25 cellular contexts compared by ENCODE assay signal in the genomic region with DNA sequence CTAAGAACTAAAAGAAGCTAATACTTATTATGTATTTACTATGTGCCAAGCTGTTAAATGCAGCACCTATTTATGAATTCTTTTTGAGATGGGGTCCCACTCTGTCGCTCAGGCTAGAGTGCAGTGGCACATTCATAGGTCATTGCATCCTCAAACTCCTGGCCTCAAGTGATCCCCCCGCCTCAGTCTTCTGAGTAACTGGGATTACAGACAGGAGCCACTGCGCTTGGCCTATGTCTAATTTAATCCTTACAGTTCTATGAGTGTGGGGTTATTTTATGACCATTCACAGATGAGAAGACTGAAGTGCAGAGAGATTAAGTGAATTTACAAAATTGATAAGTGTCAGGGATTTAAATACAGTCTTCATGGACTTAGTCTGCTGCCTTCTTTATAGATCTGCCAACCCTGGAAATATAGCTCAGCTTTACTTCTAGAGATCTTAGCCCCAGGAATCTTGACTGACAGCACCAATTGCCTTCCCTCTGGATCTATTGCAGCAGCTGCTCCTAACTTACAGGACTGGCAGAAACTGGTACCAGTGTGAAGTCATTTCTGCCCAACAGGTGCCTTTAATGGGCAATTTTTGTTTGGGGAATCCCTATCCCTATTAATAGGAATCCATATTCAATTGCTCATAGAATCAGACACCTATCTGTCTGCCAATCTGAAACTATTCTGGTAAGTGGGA. TPM values are rescaled to one million over a fixed set of nuclear protein-coding genes. Genes with fewer than 3 reads are reported as not detected.
"Had no signal": no experiment of that assay in that cellular context is flagged by ENCODE, and none has a peak within 500 bp of the region (broad histone marks: within the 10 kb centered on the region; RNA-seq: fewer than 3 reads in every experiment).

No MANE protein-coding gene starts in this region.

- H3K4me3 ChIP-seq: esophagus squamous epithelium, heart left ventricle, lung, tibial artery, upper lobe of right lung, vagina had no signal

- H3K36me3 ChIP-seq: esophagus squamous epithelium, heart left ventricle, neutrophil, tibial artery, upper lobe of right lung, vagina had no signal

- H3K27me3 ChIP-seq: esophagus squamous epithelium, heart left ventricle, neutrophil, tibial artery, upper lobe of right lung, vagina had no signal

- H3K27ac ChIP-seq: esophagus squamous epithelium, neutrophil, tibial artery, upper lobe of right lung, vagina had no signal

- H3K4me1 ChIP-seq: upper lobe of right lung, vagina had no signal

- ATAC-seq: heart left ventricle; left colon; naive thymus-derived CD4-positive, alpha-beta T cell; sciatic nerve; stimulated activated effector memory CD8-positive, alpha-beta T cell treated with anti-CD3 and anti-CD28 coated beads, Interleukin-12 subunit alpha, Interleukin-12 subunit beta, amount 100 ng/mL, for 72 hours; stimulated activated naive CD8-positive, alpha-beta T cell treated with anti-CD3 and anti-CD28 coated beads, Interleukin-15, Interleukin-2, amounts not matched to agents 100 U/mL and 50 U/mL, for 24 hours; upper lobe of right lung had no signal

- H3K9me3 ChIP-seq: esophagus squamous epithelium, heart left ventricle, neutrophil, tibial artery, upper lobe of right lung, vagina had no signal

- DNase-seq: esophagus squamous epithelium; foreskin fibroblast; heart left ventricle; hippocampal formation; left colon; left ventricle myocardium superior; mesenchymal stem cell; midbrain; naive thymus-derived CD4-positive, alpha-beta T cell; stimulated activated CD4-positive, alpha-beta T cell treated with anti-CD3 and anti-CD28 coated beads, Interleukin-4, amount 100 ng/mL, for 1 hour; stimulated activated CD8-positive, alpha-beta memory T cell treated with anti-CD3 and anti-CD28 coated beads, Interleukin-4, amount 100 ng/mL, for 48 hours; stimulated activated naive CD8-positive, alpha-beta T cell treated with anti-CD3 and anti-CD28 coated beads, Interleukin-15, Interleukin-2, amounts not matched to agents 100 U/mL and 50 U/mL, for 24 hours; tibial artery; upper lobe of right lung had no signal

RNA-seq across cellular contexts. Expression of gene SPX, which starts 27.0 kb away (rescaled TPM):
- total RNA-seq: esophagus squamous epithelium, left colon, vagina had no signal
- polyA plus RNA-seq: neural cell had no signal

RNA-seq across cellular contexts. Expression of gene GYS2, which starts 51.5 kb away (rescaled TPM):
- total RNA-seq: epithelial cell of proximal tubule, kidney epithelial cell, left colon, left ventricle myocardium superior, lung, osteoblast, pulmonary artery endothelial cell, temporal lobe, upper lobe of right lung had no signal
- polyA plus RNA-seq: naive thymus-derived CD4-positive, alpha-beta T cell; neural cell had no signal
